ENCODE assay signal across 12 cellular contexts in the genomic region with DNA sequence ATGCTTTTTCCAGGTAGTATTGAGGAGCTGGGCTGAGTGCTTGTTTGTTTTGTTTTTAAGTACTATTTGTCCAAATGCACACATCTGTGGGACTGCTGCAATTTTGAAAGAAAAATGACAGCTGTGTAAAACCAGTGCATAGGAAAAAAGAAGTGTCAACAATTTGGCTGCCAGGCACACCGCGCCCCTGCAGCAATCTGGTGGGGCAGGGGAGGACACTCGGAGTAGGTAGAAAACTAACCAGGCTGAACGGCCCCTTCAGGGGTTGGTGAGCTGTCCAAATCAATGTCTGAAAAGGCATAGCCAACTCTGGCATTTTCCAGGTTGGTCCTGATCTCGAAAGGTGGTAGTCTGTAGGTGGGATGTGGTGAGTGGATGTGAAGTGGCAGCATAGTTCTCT. TPM values are rescaled to one million over a fixed set of nuclear protein-coding genes. Genes with fewer than 3 reads are reported as not detected.
DNase-seq lines count a peak whose midpoint lies in the region; ATAC-seq and TF ChIP-seq lines count a peak whose summit lies in the region.
"Had no signal": no experiment of that assay in that cellular context is flagged by ENCODE, and none has a peak within 500 bp of the region (broad histone marks: within the 10 kb centered on the region; RNA-seq: fewer than 3 reads in every experiment).

No MANE protein-coding gene starts in this region.

- no peaks in the 10 kb centered on the region for H3K27me3 ChIP-seq in esophagus (ENCODE audit: control insufficient read depth in 1 of 2, insufficient read depth in 2 of 2, low read length in 2 of 2)
- no peaks in the 10 kb centered on the region for H3K27me3 ChIP-seq in neural progenitor cell
- no peaks in the 10 kb centered on the region for H3K27me3 ChIP-seq in SJCRH30

- H3K27ac Mint-ChIP-seq in T-helper 17 cell (no peak overlapping the region), neural progenitor cell (no peak overlapping the region)

- H3K4me1 ChIP-seq in esophagus (ENCODE audit: control insufficient read depth in 2 of 2, insufficient read depth in 2 of 2, low read length in 1 of 2) (no peaks in the 10 kb centered on the region), neural progenitor cell (no peaks in the 10 kb centered on the region), SJCRH30 (no peaks in the 10 kb centered on the region)

- no peak overlapping the region for H3K9ac ChIP-seq in neural progenitor cell

- H3K27me3 Mint-ChIP-seq in T-helper 17 cell (no peaks in the 10 kb centered on the region), neural progenitor cell (ENCODE audit: insufficient read depth, low read depth) (peaks cover 3% of the 10 kb centered on the region)

- H3K4me2 ChIP-seq in neural progenitor cell, result peak overlapping the region; percentile 66

- 57 to 64% methylated on average over 5 of the region's 5 CpGs for WGBS in esophagus, 2 donors

- peaks cover 3% of the 10 kb centered on the region for H3F3A ChIP-seq in neural progenitor cell (ENCODE audit: low read depth)

- peaks cover 12% of the 10 kb centered on the region for H3K4me1 Mint-ChIP-seq in T-helper 17 cell
- peaks cover 6% of the 10 kb centered on the region for H3K4me1 Mint-ChIP-seq in neural progenitor cell

- no peak overlapping the region for H2AFZ ChIP-seq in neural progenitor cell (replicated peaks)

- H3K36me3 ChIP-seq in esophagus (ENCODE audit: control insufficient read depth in 2 of 2, insufficient read depth in 2 of 2, low read length in 1 of 2), result no peaks in the 10 kb centered on the region
- H3K36me3 ChIP-seq in neural progenitor cell, result no peaks in the 10 kb centered on the region
- H3K36me3 ChIP-seq in SJCRH30, result no peaks in the 10 kb centered on the region

- H3K27ac ChIP-seq in C4-2B (peak overlapping the region; percentile 84), esophagus (ENCODE audit: low read depth in 2 of 2, low read length in 1 of 2) (no peak overlapping the region), neural progenitor cell (no peak overlapping the region), SJCRH30 (no peak overlapping the region)

- DNase-seq in T-helper 17 cell (no peak), neural progenitor cell (ENCODE audit: low spot score) (no peak), DMS114 treated with DMSO at 0.1 percent for 48 hours (lab: John Stamatoyannopoulos, UW; ENCODE audit: unreplicated experiment) (no peak), SJCRH30 (no peak)
- DNase-seq: amniotic stem cell; islet precursor cell; NCI-H2029 treated with DMSO at 0.1 percent for 48 hours; stimulated activated CD4-positive, alpha-beta T cell treated with anti-CD3 and anti-CD28 coated beads, Interleukin-4, amount 100 ng/mL, for 24 hours had no signal

- H3K4me3 Mint-ChIP-seq in T-helper 17 cell (peak overlapping the region; percentile 87), neural progenitor cell (peak overlapping the region; percentile 87)

- peaks cover 18% of the 10 kb centered on the region for H3K9me3 Mint-ChIP-seq in neural progenitor cell

- ATAC-seq in T-helper 17 cell (no peak), GM18519 (IDR thresholded peaks at IDR 0.05; ENCODE audit: low FRiP score, unreplicated experiment) (no peak), HG03159 (IDR thresholded peaks at IDR 0.05; ENCODE audit: unreplicated experiment) (no peak)

- H3K36me3 Mint-ChIP-seq in T-helper 17 cell (ENCODE audit: low read depth) (no peaks in the 10 kb centered on the region), neural progenitor cell (peaks cover 2% of the 10 kb centered on the region)

- H3K4me3 ChIP-seq in esophagus (ENCODE audit: low read depth in 1 of 2, low read length in 2 of 2), result peak overlapping the region; percentile 18 to 56
- H3K4me3 ChIP-seq in neural progenitor cell, result peak overlapping the region; percentile 60
- H3K4me3 ChIP-seq in SJCRH30, result no peak overlapping the region

- TF ChIP-seq CTCF in C4-2B (conservative IDR thresholded peaks at IDR 0.05) (no peak), neural progenitor cell (IDR thresholded peaks at IDR 0.05) (no peak)

- H3K9me3 ChIP-seq in T-helper 17 cell (ENCODE audit: control insufficient read depth, low read length, poor library complexity, severe bottlenecking), result no peaks in the 10 kb centered on the region
- no peaks in the 10 kb centered on the region for H3K9me3 ChIP-seq in esophagus (ENCODE audit: control insufficient read depth in 2 of 2, insufficient read depth in 1 of 2, low read depth in 1 of 2, low read length in 1 of 2)
- no peaks in the 10 kb centered on the region for H3K9me3 ChIP-seq in neural progenitor cell (ENCODE audit: low read depth)
- H3K9me3 ChIP-seq in SJCRH30 (replicated peaks), result no peaks in the 10 kb centered on the region

- H4K20me1 ChIP-seq in neural progenitor cell (ENCODE audit: low read depth), result no peaks in the 10 kb centered on the region

- H3K79me2 ChIP-seq in neural progenitor cell (ENCODE audit: low read depth), result no peaks in the 10 kb centered on the region

RNA-seq across cellular contexts. Expression of a gene that starts 1.1 kb away (rescaled TPM):
- total RNA-seq in T-helper 17 cell, result 10 to 100 TPM; 14.9 to 17.5 TPM
- 10 to 100 TPM; 12.3 to 19.1 TPM for polyA plus RNA-seq in esophagus
- 3.7 and 6.0 TPM in 2 replicates for total RNA-seq in neural progenitor cell (ENCODE audit: low replicate concordance)
- 13.7 and 15.7 TPM in 2 replicates for total RNA-seq in SJCRH30 (2014; rRNA removed; shearing (Covaris generic))
